1 cellular context compared by ENCODE assay signal in the genomic region with DNA sequence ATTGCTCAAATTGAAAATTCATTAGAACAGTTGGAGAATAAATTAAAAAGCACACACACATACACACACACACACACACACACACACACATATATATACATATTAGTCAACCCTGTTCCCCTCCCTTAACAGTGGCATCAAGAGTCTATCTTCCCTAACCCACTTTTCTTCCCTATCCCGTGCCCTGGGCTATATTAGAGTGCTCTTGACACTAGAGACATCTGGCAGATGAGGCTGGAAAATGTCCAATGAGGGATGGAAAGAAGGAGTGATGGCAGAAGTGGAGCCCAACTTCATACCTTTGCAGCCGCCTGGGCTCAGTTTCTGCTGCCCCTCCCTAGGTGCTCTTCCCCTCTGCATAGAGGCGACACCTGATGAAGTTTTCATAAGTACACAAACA.
TF ChIP-seq lines count a peak whose summit lies in the region.

No MANE protein-coding gene starts in this region.

TF ChIP-seq in IMR-90, 13 proteins besides CTCF, POLR2A, EP300 and RAD21 (continued from another document):
- TF ChIP-seq, protein P1, sequence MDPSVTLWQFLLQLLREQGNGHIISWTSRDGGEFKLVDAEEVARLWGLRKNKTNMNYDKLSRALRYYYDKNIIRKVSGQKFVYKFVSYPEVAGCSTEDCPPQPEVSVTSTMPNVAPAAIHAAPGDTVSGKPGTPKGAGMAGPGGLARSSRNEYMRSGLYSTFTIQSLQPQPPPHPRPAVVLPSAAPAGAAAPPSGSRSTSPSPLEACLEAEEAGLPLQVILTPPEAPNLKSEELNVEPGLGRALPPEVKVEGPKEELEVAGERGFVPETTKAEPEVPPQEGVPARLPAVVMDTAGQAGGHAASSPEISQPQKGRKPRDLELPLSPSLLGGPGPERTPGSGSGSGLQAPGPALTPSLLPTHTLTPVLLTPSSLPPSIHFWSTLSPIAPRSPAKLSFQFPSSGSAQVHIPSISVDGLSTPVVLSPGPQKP (IDR thresholded peaks at IDR 0.05; ENCODE audit: borderline replicate concordance, low read depth, low read length): no peak
